ENCODE assay signal across 8 cellular contexts in genomic region chr2:38528008-38528442, GRCh38.
DNase-seq lines count a peak whose midpoint lies in the region; ATAC-seq, FAIRE-seq and TF ChIP-seq lines count a peak whose summit lies in the region.

No MANE protein-coding gene starts in this region.

- FAIRE-seq in pancreas (lab: Jason Lieb, UNC): no peak

- H3K27me3 ChIP-seq in pancreas (no peaks in the 10 kb centered on the region), aorta (ENCODE audit: control insufficient read depth in 1 of 2, insufficient read depth in 2 of 2, low read length in 1 of 2) (no peaks in the 10 kb centered on the region)

- ATAC-seq in pancreas (peak; percentile 40 to 67 (median 54)), aorta (ENCODE audit: low FRiP score) (peak; percentile 58), HG02571 (IDR thresholded peaks at IDR 0.05; ENCODE audit: unreplicated experiment) (no peak)

- DNase-seq in NCI-H187 (lab: John Stamatoyannopoulos, UW) (peak; percentile 12 to 30), NCI-H187 treated with DMSO at 0.1 percent for 48 hours (lab: John Stamatoyannopoulos, UW) (no peak), NCI-H524 treated with DMSO at 0.1 percent for 48 hours (lab: John Stamatoyannopoulos, UW) (peak; percentile 42), glomerular visceral epithelial cell (ENCODE audit: extremely low spot score) (peak; percentile 29), pancreas (no peak), aorta (peak; percentile 61 to 88)
- peak; percentile 12 for DNase-seq in activated T-helper 9 cell treated with anti-CD3 and anti-CD28 coated beads, Interleukin-2, amount 50 U/mL, for 16 hours (ENCODE audit: low read depth)

- H3K9me3 ChIP-seq in pancreas: no peaks in the 10 kb centered on the region
- no peaks in the 10 kb centered on the region for H3K9me3 ChIP-seq in aorta (ENCODE audit: control insufficient read depth, low read length)

- no peak for TF ChIP-seq CTCF in pancreas (IDR thresholded peaks at IDR 0.05)

- WGBS in pancreas, 2 donors: 4 to 7% methylated on average over 27 of the region's 27 CpGs
- WGBS in aorta, 2 donors: 1% methylated on average over 27 of the region's 27 CpGs

- H3K4me3 ChIP-seq in pancreas (peak overlapping the region in 3 of 4 donors; percentile 11 to 37 (median 15)), aorta (ENCODE audit: low read length in 2 of 2) (peak overlapping the region; percentile 48 to 69)

- H3K4me1 ChIP-seq in pancreas (peaks cover 0 to 4% (median 0%) of the 10 kb centered on the region in 3 donors), aorta (ENCODE audit: control insufficient read depth in 1 of 2, insufficient read depth in 2 of 2, low read length in 2 of 2) (peaks cover 0 to 2% of the 10 kb centered on the region in 2 donors)

- H3K36me3 ChIP-seq in pancreas: no peaks in the 10 kb centered on the region
- no peaks in the 10 kb centered on the region for H3K36me3 ChIP-seq in aorta (ENCODE audit: control insufficient read depth in 1 of 2, insufficient read depth in 2 of 2, low read length in 1 of 2)

- H3K27ac ChIP-seq in pancreas (no peak overlapping the region), aorta (ENCODE audit: low read depth in 1 of 2, low read length in 2 of 2) (peak overlapping the region in 1 of 2 donors; percentile 49)

- intact Hi-C loops in pancreas (cut with DNase I) (no loop called here), aorta (cut with DNase I) (loop anchor here in 1 of 2 donors (10.0 kb wide), 1 partner anchor 153 kb away; the partner anchor contains the start of gene ATL2)

Comparison
In these comparisons a context has a peak if more than half of its experiments do, and no peak if none do; other contexts are left out.
1. DNase-seq: peak in NCI-H187 (2 of 2), NCI-H524 treated with DMSO at 0.1 percent for 48 hours (single experiment), activated T-helper 9 cell treated with anti-CD3 and anti-CD28 coated beads, Interleukin-2, amount 50 U/mL, for 16 hours (single experiment), glomerular visceral epithelial cell (single experiment) and aorta (2 of 2); none in NCI-H187 treated with DMSO at 0.1 percent for 48 hours (single experiment) and pancreas (0 of 6).